ENCODE assay signal across 8 cellular contexts in genomic region chr6:100116409-100117194, GRCh38.
DNase-seq lines count a peak whose midpoint lies in the region; ATAC-seq and TF ChIP-seq lines count a peak whose summit lies in the region.

No MANE protein-coding gene starts in this region.

- H3K27ac Mint-ChIP-seq in stimulated activated naive CD8-positive, alpha-beta T cell treated with anti-CD3 and anti-CD28 coated beads, Interleukin-15, amount 100 ng/mL, for 72 hours = no peak overlapping the region
- H3K27ac Mint-ChIP-seq in nephron progenitor cell = no peak overlapping the region

- TF ChIP-seq CTCF in nephron progenitor cell (IDR thresholded peaks at IDR 0.05) = peak; percentile 82

- ATAC-seq in stimulated activated naive CD8-positive, alpha-beta T cell treated with anti-CD3 and anti-CD28 coated beads, Interleukin-15, amount 100 ng/mL, for 72 hours = no peak
- ATAC-seq in stimulated activated naive CD8-positive, alpha-beta T cell treated with anti-CD3 and anti-CD28 coated beads, Interleukin-15, Interleukin-2, amounts not matched to agents 100 U/mL and 50 U/mL, for 24 hours = no peak

- H3K27me3 Mint-ChIP-seq in stimulated activated naive CD8-positive, alpha-beta T cell treated with anti-CD3 and anti-CD28 coated beads, Interleukin-15, amount 100 ng/mL, for 72 hours = peaks cover 11% of the 10 kb centered on the region
- peaks cover 6% of the 10 kb centered on the region for H3K27me3 Mint-ChIP-seq in nephron progenitor cell (ENCODE audit: low read depth, poor library complexity)

- no peaks in the 10 kb centered on the region for H3K4me1 Mint-ChIP-seq in stimulated activated naive CD8-positive, alpha-beta T cell treated with anti-CD3 and anti-CD28 coated beads, Interleukin-15, amount 100 ng/mL, for 72 hours
- peaks cover 71% of the 10 kb centered on the region for H3K4me1 Mint-ChIP-seq in nephron progenitor cell

- no peak overlapping the region for H3K4me3 Mint-ChIP-seq in stimulated activated naive CD8-positive, alpha-beta T cell treated with anti-CD3 and anti-CD28 coated beads, Interleukin-15, amount 100 ng/mL, for 72 hours
- peak overlapping the region; percentile 36 for H3K4me3 Mint-ChIP-seq in nephron progenitor cell

- in situ Hi-C loops in SK-MEL-5 (cut with HindIII; ENCODE audit: low pct_unique_long_range_greater_than_20kb, low sequenced_read_pairs) = no loop called here

- DNase-seq in stimulated activated naive CD8-positive, alpha-beta T cell treated with anti-CD3 and anti-CD28 coated beads, Interleukin-15, amount 100 ng/mL, for 72 hours = peak; percentile 10 to 29
- no peak for DNase-seq in stimulated activated naive CD8-positive, alpha-beta T cell treated with anti-CD3 and anti-CD28 coated beads, Interleukin-15, Interleukin-2, amounts not matched to agents 100 U/mL and 50 U/mL, for 24 hours
- DNase-seq in H4 (ENCODE audit: low spot score) (peak; percentile 33), NAMALWA (ENCODE audit: low spot score) (peak; percentile 79), SK-MEL-5 (ENCODE audit: low read depth, low spot score) (peak; percentile 71), epidermal melanocyte (ENCODE audit: insufficient read length, low spot score) (peak; percentile 25), nephron progenitor cell (peak; percentile 41), cortex of kidney (lab: John Stamatoyannopoulos, UW) (no peak)

- H3K36me3 Mint-ChIP-seq in nephron progenitor cell (ENCODE audit: low read depth) = no peaks in the 10 kb centered on the region

- no peaks in the 10 kb centered on the region for H3K9me3 Mint-ChIP-seq in stimulated activated naive CD8-positive, alpha-beta T cell treated with anti-CD3 and anti-CD28 coated beads, Interleukin-15, amount 100 ng/mL, for 72 hours
- no peaks in the 10 kb centered on the region for H3K9me3 Mint-ChIP-seq in nephron progenitor cell

Comparison
In these comparisons a context has a peak if more than half of its experiments do, and no peak if none do; other contexts are left out.
1. DNase-seq: peak in stimulated activated naive CD8-positive, alpha-beta T cell treated with anti-CD3 and anti-CD28 coated beads, Interleukin-15, amount 100 ng/mL, for 72 hours (2 of 2), H4 (single experiment), NAMALWA (single experiment), SK-MEL-5 (single experiment), epidermal melanocyte (single experiment) and nephron progenitor cell (single experiment); none in stimulated activated naive CD8-positive, alpha-beta T cell treated with anti-CD3 and anti-CD28 coated beads, Interleukin-15, Interleukin-2, amounts not matched to agents 100 U/mL and 50 U/mL, for 24 hours (single experiment) and cortex of kidney (single experiment).